In the genomic region with DNA sequence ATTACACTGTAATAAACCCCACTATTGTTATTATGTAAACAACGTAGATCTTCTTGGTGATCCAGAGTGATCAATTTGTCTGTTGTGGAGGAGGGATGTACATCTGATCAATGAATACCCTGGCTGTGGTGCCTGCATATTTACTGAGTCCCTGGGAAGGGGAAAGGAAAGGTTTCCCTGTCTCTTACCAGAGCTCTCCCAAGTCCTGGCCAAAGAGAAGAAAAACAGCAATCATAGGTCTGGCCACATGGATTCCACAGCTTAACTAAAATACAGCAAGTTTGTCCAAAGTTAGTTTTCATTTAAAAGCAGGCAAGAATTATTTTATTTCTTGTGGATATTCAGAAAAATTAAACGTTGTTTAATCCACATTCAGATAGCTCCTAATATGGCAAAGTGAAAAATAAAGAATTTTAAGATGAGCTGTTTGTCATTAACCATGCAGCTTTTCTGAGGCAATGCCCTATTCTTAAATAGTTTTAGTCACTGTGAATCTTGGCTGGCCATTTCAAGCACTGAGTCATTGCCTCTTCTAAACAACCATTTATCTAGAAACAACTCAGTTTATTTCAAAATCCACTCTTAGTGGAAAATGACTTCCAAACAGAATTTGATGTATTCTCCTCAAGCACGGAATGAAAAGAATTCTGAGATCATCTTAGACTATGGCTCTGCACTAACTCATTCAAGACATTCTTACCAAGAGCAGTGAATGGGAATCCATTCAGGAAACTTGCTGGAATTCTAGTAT, we compare ENCODE assay signal across 10 cellular contexts.
DNase-seq lines count a peak whose midpoint lies in the region; ATAC-seq, FAIRE-seq and TF ChIP-seq lines count a peak whose summit lies in the region.
"Had no signal": no experiment of that assay in that cellular context is flagged by ENCODE, and none has a peak within 500 bp of the region (broad histone marks: within the 10 kb centered on the region; RNA-seq: fewer than 3 reads in every experiment).

No MANE protein-coding gene starts in this region.

- FAIRE-seq in keratinocyte (lab: Jason Lieb, UNC): peak; percentile 39

- H3K27ac Mint-ChIP-seq in HFFc6 (peak overlapping the region; percentile 86), immature natural killer cell (no peak overlapping the region)

- H3K79me2 ChIP-seq in keratinocyte (ENCODE audit: control insufficient read depth, insufficient read depth, low read length): no peaks in the 10 kb centered on the region

- H3K4me3 ChIP-seq in choroid plexus epithelial cell (ENCODE audit: low read depth, low read length) (no peak overlapping the region), keratinocyte (ENCODE audit: control insufficient read depth in 2 of 3, extremely low read depth in 1 of 3, insufficient read depth in 2 of 3, low read depth in 1 of 3, low read length in 3 of 3) (no peak overlapping the region)

- no peaks in the 10 kb centered on the region for H3K27me3 ChIP-seq in keratinocyte (ENCODE audit: control insufficient read depth, extremely low read depth, insufficient read depth, low read length)

- H3K4me3 Mint-ChIP-seq in HFFc6 (peak overlapping the region; percentile 69), immature natural killer cell (no peak overlapping the region)
- no peak overlapping the region for H3K4me3 Mint-ChIP-seq in activated T-cell treated with anti-CD3 and anti-CD28 coated beads, Interleukin-2, amount 50 U/mL, for 4 hours

- dilution Hi-C loops in keratinocyte (cut with MboI; ENCODE audit: extremely low pct_ligation_motif_present, low sequenced_read_pairs): no loop called here

- H2AFZ ChIP-seq in keratinocyte (ENCODE audit: control insufficient read depth, low read length): no peak overlapping the region

- H3K36me3 Mint-ChIP-seq in HFFc6 (ENCODE audit: low read depth) (no peaks in the 10 kb centered on the region), immature natural killer cell (no peaks in the 10 kb centered on the region)
- H3K36me3 Mint-ChIP-seq in activated T-cell treated with anti-CD3 and anti-CD28 coated beads, Interleukin-2, amount 50 U/mL, for 4 hours (ENCODE audit: insufficient read depth): no peaks in the 10 kb centered on the region

- H3K4me1 ChIP-seq in keratinocyte (ENCODE audit: control insufficient read depth, extremely low read depth, insufficient read depth, low read length): peaks cover 6% of the 10 kb centered on the region

- no peaks in the 10 kb centered on the region for H3K27me3 Mint-ChIP-seq in HFFc6 (ENCODE audit: insufficient read depth)
- H3K27me3 Mint-ChIP-seq in activated T-cell treated with anti-CD3 and anti-CD28 coated beads, Interleukin-2, amount 50 U/mL, for 4 hours (ENCODE audit: low read depth): no peaks in the 10 kb centered on the region
- H3K27me3 Mint-ChIP-seq in immature natural killer cell (ENCODE audit: low read depth in 3 of 3): peaks cover 0 to 2% (median 0%) of the 10 kb centered on the region in 3 donors

- H3K4me2 ChIP-seq in keratinocyte (ENCODE audit: control insufficient read depth, extremely low read depth, insufficient read depth, low read depth, low read length): no peak overlapping the region

- no peak overlapping the region for H3K27ac ChIP-seq in keratinocyte (ENCODE audit: control insufficient read depth, insufficient read depth, low read length)

- DNase-seq in HFFc6 (peak; percentile 92), choroid plexus epithelial cell (ENCODE audit: low read depth) (peak; percentile 89), keratinocyte (ENCODE audit: low read depth, low spot score) (no peak), stromal cell of bone marrow (ENCODE audit: low read depth) (peak; percentile 93), immature natural killer cell (no peak)
- no peak for DNase-seq in activated T-cell treated with anti-CD3 and anti-CD28 coated beads, Interleukin-2, amount 50 U/mL, for 4 hours
- DNase-seq: activated T-cell treated with anti-CD3 and anti-CD28 coated beads for 4 hours, NCI-H1436 had no signal

- H3K9me3 ChIP-seq in keratinocyte (ENCODE audit: control insufficient read depth, low read depth, low read length): no peaks in the 10 kb centered on the region

- H3K36me3 ChIP-seq in keratinocyte (ENCODE audit: control insufficient read depth in 2 of 2, extremely low read depth in 1 of 2, insufficient read depth in 2 of 2, low read length in 2 of 2): no peaks in the 10 kb centered on the region

- no peak overlapping the region for H3K9ac ChIP-seq in keratinocyte (ENCODE audit: control insufficient read depth, extremely low read depth, insufficient read depth, low read length)

- TF ChIP-seq CTCF in HFFc6 (IDR thresholded peaks at IDR 0.05) (no peak), choroid plexus epithelial cell (conservative IDR thresholded peaks at IDR 0.05; ENCODE audit: low read depth, low read length) (no peak), keratinocyte (optimal IDR thresholded peaks at IDR 0.05 in 1 of 3, IDR thresholded peaks at IDR 0.05 in 1 of 3, conservative IDR thresholded peaks at IDR 0.05 in 1 of 3; ENCODE audit: extremely low read depth in 1 of 3, insufficient read depth in 2 of 3, low read length in 3 of 3) (no peak)

- H3K9me1 ChIP-seq in keratinocyte (ENCODE audit: control insufficient read depth, extremely low read depth, insufficient read depth, low read length): no peaks in the 10 kb centered on the region

- H4K20me1 ChIP-seq in keratinocyte (ENCODE audit: control insufficient read depth, extremely low read depth, insufficient read depth, low read length): no peaks in the 10 kb centered on the region

- H3K4me1 Mint-ChIP-seq in HFFc6 (ENCODE audit: low read depth) (peaks cover 57% of the 10 kb centered on the region), immature natural killer cell (peaks cover 10 to 12% of the 10 kb centered on the region in 2 donors)
- no peaks in the 10 kb centered on the region for H3K4me1 Mint-ChIP-seq in activated T-cell treated with anti-CD3 and anti-CD28 coated beads, Interleukin-2, amount 50 U/mL, for 4 hours (ENCODE audit: low read depth)

- no peak for ATAC-seq in activated T-cell treated with anti-CD3 and anti-CD28 coated beads, Interleukin-2, amount 50 U/mL, for 4 hours
- no peak for ATAC-seq in HG02870 (IDR thresholded peaks at IDR 0.05; ENCODE audit: unreplicated experiment)
- no peak for ATAC-seq in GM21576 (IDR thresholded peaks at IDR 0.05; ENCODE audit: unreplicated experiment)

- no peaks in the 10 kb centered on the region for H3K9me3 Mint-ChIP-seq in HFFc6
- H3K9me3 Mint-ChIP-seq in activated T-cell treated with anti-CD3 and anti-CD28 coated beads, Interleukin-2, amount 50 U/mL, for 4 hours: peaks cover 5% of the 10 kb centered on the region
- H3K9me3 Mint-ChIP-seq in immature natural killer cell: peaks cover 0 to 6% (median 0%) of the 10 kb centered on the region in 6 donors

Comparison
In these comparisons a context has a peak if more than half of its experiments do, and no peak if none do; other contexts are left out.
1. DNase-seq: peak in HFFc6 (single experiment), choroid plexus epithelial cell (single experiment) and stromal cell of bone marrow (single experiment); none in keratinocyte (single experiment), activated T-cell treated with anti-CD3 and anti-CD28 coated beads, Interleukin-2, amount 50 U/mL, for 4 hours (single experiment) and immature natural killer cell (0 of 3).